Comparison of ENCODE assay signal across 1 cellular context in the genomic region with DNA sequence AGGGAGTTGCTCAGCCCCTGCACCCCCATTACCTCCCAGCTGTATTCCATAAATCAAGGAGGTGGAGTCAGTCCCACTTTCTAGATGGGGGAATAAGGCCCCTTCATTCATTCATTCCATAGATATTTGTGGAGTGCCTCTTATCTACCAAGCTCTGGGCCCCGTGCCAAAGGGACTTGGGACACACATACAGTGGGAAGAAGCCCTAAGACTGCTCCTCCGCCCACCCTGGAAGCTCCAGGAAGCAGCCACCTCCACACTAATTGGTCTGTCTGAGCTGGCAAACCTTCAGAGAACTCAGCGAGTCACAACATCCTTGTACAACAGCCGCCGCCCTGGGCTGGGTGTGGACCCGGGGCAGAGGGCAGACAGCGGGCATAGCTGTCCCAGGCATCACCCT.
A peak's percentile ranks its signal among the peaks of the same experiment; 100 is the strongest.
TF ChIP-seq lines count a peak whose summit lies in the region.

No MANE protein-coding gene starts in this region.

TF ChIP-seq in PFSK-1, 5 proteins besides CTCF, POLR2A, EP300 and RAD21 (continued from another document):
- TF ChIP-seq, protein P1, sequence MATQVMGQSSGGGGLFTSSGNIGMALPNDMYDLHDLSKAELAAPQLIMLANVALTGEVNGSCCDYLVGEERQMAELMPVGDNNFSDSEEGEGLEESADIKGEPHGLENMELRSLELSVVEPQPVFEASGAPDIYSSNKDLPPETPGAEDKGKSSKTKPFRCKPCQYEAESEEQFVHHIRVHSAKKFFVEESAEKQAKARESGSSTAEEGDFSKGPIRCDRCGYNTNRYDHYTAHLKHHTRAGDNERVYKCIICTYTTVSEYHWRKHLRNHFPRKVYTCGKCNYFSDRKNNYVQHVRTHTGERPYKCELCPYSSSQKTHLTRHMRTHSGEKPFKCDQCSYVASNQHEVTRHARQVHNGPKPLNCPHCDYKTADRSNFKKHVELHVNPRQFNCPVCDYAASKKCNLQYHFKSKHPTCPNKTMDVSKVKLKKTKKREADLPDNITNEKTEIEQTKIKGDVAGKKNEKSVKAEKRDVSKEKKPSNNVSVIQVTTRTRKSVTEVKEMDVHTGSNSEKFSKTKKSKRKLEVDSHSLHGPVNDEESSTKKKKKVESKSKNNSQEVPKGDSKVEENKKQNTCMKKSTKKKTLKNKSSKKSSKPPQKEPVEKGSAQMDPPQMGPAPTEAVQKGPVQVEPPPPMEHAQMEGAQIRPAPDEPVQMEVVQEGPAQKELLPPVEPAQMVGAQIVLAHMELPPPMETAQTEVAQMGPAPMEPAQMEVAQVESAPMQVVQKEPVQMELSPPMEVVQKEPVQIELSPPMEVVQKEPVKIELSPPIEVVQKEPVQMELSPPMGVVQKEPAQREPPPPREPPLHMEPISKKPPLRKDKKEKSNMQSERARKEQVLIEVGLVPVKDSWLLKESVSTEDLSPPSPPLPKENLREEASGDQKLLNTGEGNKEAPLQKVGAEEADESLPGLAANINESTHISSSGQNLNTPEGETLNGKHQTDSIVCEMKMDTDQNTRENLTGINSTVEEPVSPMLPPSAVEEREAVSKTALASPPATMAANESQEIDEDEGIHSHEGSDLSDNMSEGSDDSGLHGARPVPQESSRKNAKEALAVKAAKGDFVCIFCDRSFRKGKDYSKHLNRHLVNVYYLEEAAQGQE (IDR thresholded peaks at IDR 0.05; ENCODE audit: insufficient read depth in 1 of 2, low read depth in 2 of 2, low read length in 2 of 2): peak in 1 of 2 experiments; percentile 61; a peak in 1 of 4 replicates
- TF ChIP-seq TAF1 (IDR thresholded peaks at IDR 0.05; ENCODE audit: borderline replicate concordance, insufficient read depth, low read length): no peak
